In genomic region chr2:189521686-189522434, GRCh38 we compare ENCODE assay signal across 1 cellular context.
TF ChIP-seq lines count a peak whose summit lies in the region.

No MANE protein-coding gene starts in this region.

TF ChIP-seq in GM12878, 131 proteins besides CTCF, POLR2A, EP300 and RAD21 (continued from another document):
- no peak for TF ChIP-seq CUX1 (IDR thresholded peaks at IDR 0.05; ENCODE audit: insufficient replicate concordance, low read depth, low read length)
- TF ChIP-seq CHD1 (IDR thresholded peaks at IDR 0.05; ENCODE audit: low read depth, low read length): no peak
- no peak for TF ChIP-seq MAX (IDR thresholded peaks at IDR 0.05; ENCODE audit: low read depth, low read length)
